Comparison of ENCODE assay signal across 21 cellular contexts in the genomic region with DNA sequence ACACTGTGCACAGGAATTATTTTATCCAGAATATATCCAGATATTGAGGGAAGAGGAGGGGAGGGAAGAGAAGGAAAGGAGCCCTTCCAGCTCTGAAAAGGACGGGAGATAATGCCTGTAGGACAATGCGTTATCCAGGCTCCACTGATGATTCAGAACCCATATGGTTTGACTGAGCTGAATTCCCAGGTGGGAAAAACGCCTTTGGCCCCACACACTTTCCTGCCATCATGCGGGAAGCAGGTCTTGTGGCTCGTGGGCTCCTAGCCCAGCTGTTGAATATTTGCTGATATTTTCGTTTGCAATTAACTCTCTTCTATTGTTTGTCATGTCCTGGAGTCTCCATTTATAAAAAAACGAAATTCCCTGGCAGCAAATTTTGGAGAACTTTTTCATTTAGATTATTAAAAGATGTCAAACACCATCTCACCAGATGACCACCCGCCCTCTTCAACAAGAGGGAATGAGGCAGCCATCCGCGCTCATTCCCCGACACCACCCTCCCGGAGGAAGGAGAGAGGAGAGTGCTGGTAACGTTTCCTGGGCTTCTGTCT. TPM values are rescaled to one million over a fixed set of nuclear protein-coding genes. Genes with fewer than 3 reads are reported as not detected.
DNase-seq lines count a peak whose midpoint lies in the region; ATAC-seq and TF ChIP-seq lines count a peak whose summit lies in the region.
"Had no signal": no experiment of that assay in that cellular context is flagged by ENCODE, and none has a peak within 500 bp of the region (broad histone marks: within the 10 kb centered on the region; RNA-seq: fewer than 3 reads in every experiment).

No MANE protein-coding gene starts in this region.

- H3K79me2 ChIP-seq in smooth muscle cell (ENCODE audit: low read depth), result peaks cover 100% of the 10 kb centered on the region

- no peak overlapping the region for H3K9ac ChIP-seq in smooth muscle cell (ENCODE audit: low read depth)

- DNase-seq in AG10803 (ENCODE audit: low read depth), result peak; percentile 67
- peak; percentile 7 for DNase-seq in NCI-H69 (lab: John Stamatoyannopoulos, UW)
- DNase-seq in fibroblast of villous mesenchyme (ENCODE audit: low read depth), result peak; percentile 57
- DNase-seq in smooth muscle cell (lab: John Stamatoyannopoulos, UW; ENCODE audit: unreplicated experiment), result no peak
- DNase-seq in medulla oblongata (ENCODE audit: extremely low spot score), result no peak
- DNase-seq: activated CD4-positive, alpha-beta T cell treated with anti-CD3 and anti-CD28 coated beads for 1 hour; activated naive CD8-positive, alpha-beta T cell treated with anti-CD3 and anti-CD28 coated beads, Interleukin-2, amount 10 ng/mL, durations not matched to agents 7 days and 5 days; CD8-positive, alpha-beta T cell; dorsolateral prefrontal cortex; MV-4-11; naive B cell; NCI-H187 treated with DMSO at 0.1 percent for 48 hours; ovary; small intestine; stimulated activated CD4-positive, alpha-beta T cell treated with anti-CD3 and anti-CD28 coated beads, Interleukin-4, amount 100 ng/mL, for 1 hour; stimulated activated naive CD8-positive, alpha-beta T cell treated with anti-CD3 and anti-CD28 coated beads, Interleukin-15, amount 100 ng/mL, for 72 hours had no signal

- H3K9me3 ChIP-seq in smooth muscle cell (replicated peaks; ENCODE audit: low read depth), result no peaks in the 10 kb centered on the region
- H3K9me3 ChIP-seq: ovary had no signal

- peaks cover 100% of the 10 kb centered on the region for H4K20me1 ChIP-seq in smooth muscle cell (ENCODE audit: low read depth)

- 40% methylated on average over 13 of the region's 13 CpGs for WGBS in smooth muscle cell (ENCODE audit: low lambda C conversion rate)

- H3F3A ChIP-seq in smooth muscle cell (ENCODE audit: low read depth), result peaks cover 63% of the 10 kb centered on the region

- no peaks in the 10 kb centered on the region for H3K27me3 ChIP-seq in smooth muscle cell (ENCODE audit: low read depth)
- H3K27me3 ChIP-seq: ovary had no signal

- TF ChIP-seq CTCF in AG10803 (conservative IDR thresholded peaks at IDR 0.05; ENCODE audit: low read length), result no peak
- TF ChIP-seq CTCF in fibroblast of villous mesenchyme (IDR thresholded peaks at IDR 0.05; ENCODE audit: insufficient read depth, low read depth, low read length), result no peak
- no peak for TF ChIP-seq CTCF in smooth muscle cell (IDR thresholded peaks at IDR 0.05; ENCODE audit: borderline replicate concordance, insufficient read depth, poor library complexity, severe bottlenecking)

- ATAC-seq in HG02642 (IDR thresholded peaks at IDR 0.05; ENCODE audit: poor library complexity, unreplicated experiment), result no peak
- ATAC-seq in activated CD4-positive, CD25-positive, alpha-beta regulatory T cell treated with anti-CD3 and anti-CD28 coated beads, Interleukin-2, amount 50 U/mL, for 24 hours, result no peak
- ATAC-seq: CD8-positive, alpha-beta T cell; stimulated activated naive CD8-positive, alpha-beta T cell treated with anti-CD3 and anti-CD28 coated beads, Interleukin-15, amount 100 ng/mL, for 72 hours had no signal

- H3K4me2 ChIP-seq in smooth muscle cell, result peak overlapping the region; percentile 98

- no peak overlapping the region for H2AFZ ChIP-seq in smooth muscle cell (ENCODE audit: low read depth)

- no peaks in the 10 kb centered on the region for H3K36me3 ChIP-seq in smooth muscle cell (ENCODE audit: low read depth)
- H3K36me3 ChIP-seq: ovary had no signal

- H3K4me3 ChIP-seq in AG10803 (ENCODE audit: low read length), result peak overlapping the region; percentile 24
- no peak overlapping the region for H3K4me3 ChIP-seq in fibroblast of villous mesenchyme (ENCODE audit: low read depth, low read length)
- no peak overlapping the region for H3K4me3 ChIP-seq in smooth muscle cell
- H3K4me3 ChIP-seq: dorsolateral prefrontal cortex, lung, ovary had no signal

- peaks cover 14% of the 10 kb centered on the region for H3K4me1 ChIP-seq in smooth muscle cell (ENCODE audit: low read depth)

- H3K27ac ChIP-seq in smooth muscle cell (ENCODE audit: low read depth), result peak overlapping the region; percentile 86
- H3K27ac ChIP-seq: dorsolateral prefrontal cortex, epithelial cell of prostate, RWPE1 had no signal

RNA-seq across cellular contexts. Expression of a gene that starts 8.9 kb away (rescaled TPM):
- 1,329 and 1,968 TPM in 2 replicates for total RNA-seq in fibroblast of villous mesenchyme
- total RNA-seq in smooth muscle cell, result 1,708 and 1,938 TPM in 2 replicates
- polyA plus RNA-seq in smooth muscle cell, result 643 and 888 TPM in 2 replicates

Comparison
In these comparisons a context has a peak if more than half of its experiments do, and no peak if none do; other contexts are left out.
1. DNase-seq: peak in AG10803 (single experiment), NCI-H69 (single experiment) and fibroblast of villous mesenchyme (single experiment); none in smooth muscle cell (single experiment) and medulla oblongata (single experiment).